In genomic region chr17:900336-900735, GRCh38 we compare ENCODE assay signal across 21 cellular contexts.
DNase-seq lines count a peak whose midpoint lies in the region; ATAC-seq, FAIRE-seq and TF ChIP-seq lines count a peak whose summit lies in the region.
"Had no signal": no experiment of that assay in that cellular context is flagged by ENCODE, and none has a peak within 500 bp of the region (broad histone marks: within the 10 kb centered on the region; RNA-seq: fewer than 3 reads in every experiment).

No MANE protein-coding gene starts in this region.

- no peaks in the 10 kb centered on the region for H3K9me2 ChIP-seq in GM23248 (ENCODE audit: insufficient read depth)

- H3K36me3 Mint-ChIP-seq in stimulated activated naive B cell treated with anti-CD40 and anti-IgM and Interleukin-4, amounts not matched to agents 10 μg/mL and 1 μg/mL and 100 μg/mL, for 72 hours: no peaks in the 10 kb centered on the region
- no peaks in the 10 kb centered on the region for H3K36me3 Mint-ChIP-seq in naive thymus-derived CD4-positive, alpha-beta T cell
- H3K36me3 Mint-ChIP-seq: CD14-positive monocyte had no signal

- no peak overlapping the region for H2AFZ ChIP-seq in GM23248

- in situ Hi-C loops in GM23248 (cut with MboI): no loop called here

- H3K4me3 ChIP-seq in GM23248 (no peak overlapping the region), gastroesophageal sphincter (no peak overlapping the region), psoas muscle (no peak overlapping the region)
- no peak overlapping the region for H3K4me3 ChIP-seq in naive thymus-derived CD4-positive, alpha-beta T cell (ENCODE audit: low read length)
- H3K4me3 ChIP-seq: left lung, tibial artery had no signal

- H3K27me3 ChIP-seq in GM23248 (replicated peaks; ENCODE audit: insufficient read depth) (no peaks in the 10 kb centered on the region), gastroesophageal sphincter (no peaks in the 10 kb centered on the region), psoas muscle (ENCODE audit: insufficient read depth in 3 of 3, low read length in 2 of 3) (no peaks in the 10 kb centered on the region)
- no peaks in the 10 kb centered on the region for H3K27me3 ChIP-seq in naive thymus-derived CD4-positive, alpha-beta T cell (ENCODE audit: control insufficient read depth in 2 of 2, insufficient read depth in 2 of 2, low read length in 2 of 2)
- H3K27me3 ChIP-seq: tibial artery had no signal

- POLR2A ChIA-PET in naive thymus-derived CD4-positive, alpha-beta T cell (lab: Charles Lee): interaction anchor here (0.5 kb wide), 1 partner anchor 44 kb away, joined by 4 read pairs; no protein-coding TSS in a partner anchor

- peak overlapping the region; percentile 87; the same call in 1 of the 2 replicates for H3K27ac ChIP-seq in GM23248
- H3K27ac ChIP-seq in gastroesophageal sphincter: peak overlapping the region in 3 of 4 donors; percentile 17 to 85 (median 85)
- peak overlapping the region; percentile 98 for H3K27ac ChIP-seq in psoas muscle
- H3K27ac ChIP-seq in naive thymus-derived CD4-positive, alpha-beta T cell (ENCODE audit: low read depth, low read length): no peak overlapping the region
- H3K27ac ChIP-seq: neutrophil had no signal

- H4K20me1 ChIP-seq in GM23248 (ENCODE audit: insufficient read depth): no peaks in the 10 kb centered on the region

- 37 to 53% methylated on average over 4 of the region's 4 CpGs for WGBS in GM23248 (ENCODE audit: low coverage in 1 of 2, low lambda C conversion rate in 2 of 2, missing lambda C conversion rate in 2 of 2), 2 experiments
- 33 to 40% methylated on average over 2 to 4 of the region's 4 CpGs for WGBS in gastroesophageal sphincter (ENCODE audit: low coverage in 1 of 2), 2 donors
- 50 to 57% (median 56%) methylated on average over 4 of the region's 4 CpGs for WGBS in psoas muscle, 3 donors

- H3K4me1 ChIP-seq in GM23248 (ENCODE audit: insufficient read depth) (peaks cover 37% of the 10 kb centered on the region), gastroesophageal sphincter (peaks cover 0 to 81% (median 14%) of the 10 kb centered on the region in 3 donors), psoas muscle (peaks cover 37% of the 10 kb centered on the region)
- H3K4me1 ChIP-seq in naive thymus-derived CD4-positive, alpha-beta T cell (ENCODE audit: control insufficient read depth in 2 of 2, insufficient read depth in 2 of 2, low read length in 2 of 2): no peaks in the 10 kb centered on the region

- no peak overlapping the region for H3K27ac Mint-ChIP-seq in stimulated activated naive B cell treated with anti-CD40 and anti-IgM and Interleukin-4, amounts not matched to agents 10 μg/mL and 1 μg/mL and 100 μg/mL, for 72 hours
- H3K27ac Mint-ChIP-seq in naive thymus-derived CD4-positive, alpha-beta T cell: no peak overlapping the region
- H3K27ac Mint-ChIP-seq: activated CD4-positive, alpha-beta memory T cell treated with anti-CD3 and anti-CD28 coated beads, Interleukin-2, amount 10 ng/mL, durations not matched to agents 7 days and 5 days had no signal

- H3K27me3 Mint-ChIP-seq in stimulated activated naive B cell treated with anti-CD40 and anti-IgM and Interleukin-4, amounts not matched to agents 10 μg/mL and 1 μg/mL and 100 μg/mL, for 72 hours: peaks cover 55 to 67% of the 10 kb centered on the region in 2 donors
- peaks cover 42 to 82% (median 61%) of the 10 kb centered on the region in 5 donors for H3K27me3 Mint-ChIP-seq in naive thymus-derived CD4-positive, alpha-beta T cell

- H3K4me2 ChIP-seq in GM23248 (ENCODE audit: unreplicated experiment): no peak overlapping the region

- no peak for FAIRE-seq in GM19239 (lab: Jason Lieb, UNC)
- FAIRE-seq: HTR-8/SVneo had no signal

- peaks cover 71% of the 10 kb centered on the region for H3K79me2 ChIP-seq in GM23248 (ENCODE audit: insufficient read depth)

- no peak for TF ChIP-seq EP300 in gastroesophageal sphincter (IDR thresholded peaks at IDR 0.05)

- no peak for TF ChIP-seq POLR2A in gastroesophageal sphincter (IDR thresholded peaks at IDR 0.05)

- CTCF ChIA-PET in naive thymus-derived CD4-positive, alpha-beta T cell (lab: Charles Lee): no interaction called here

- no peaks in the 10 kb centered on the region for H3K9me3 Mint-ChIP-seq in stimulated activated naive B cell treated with anti-CD40 and anti-IgM and Interleukin-4, amounts not matched to agents 10 μg/mL and 1 μg/mL and 100 μg/mL, for 72 hours
- H3K9me3 Mint-ChIP-seq in naive thymus-derived CD4-positive, alpha-beta T cell: peaks cover 0 to 2% (median 0%) of the 10 kb centered on the region in 11 donors
- H3K9me3 Mint-ChIP-seq: activated CD4-positive, alpha-beta memory T cell treated with anti-CD3 and anti-CD28 coated beads, Interleukin-2, amount 10 ng/mL, durations not matched to agents 7 days and 5 days had no signal

- DNase-seq in GM23248: peak; percentile 46
- DNase-seq in amniotic epithelial cell (ENCODE audit: low read depth): peak; percentile 32
- DNase-seq in psoas muscle: no peak
- DNase-seq in GM19239 (ENCODE audit: insufficient read length, low spot score): no peak
- DNase-seq in stimulated activated naive B cell treated with anti-CD40 and anti-IgM and Interleukin-4, amounts not matched to agents 10 μg/mL and 1 μg/mL and 100 μg/mL, for 72 hours: no peak
- no peak for DNase-seq in GF-D8 (lab: John Stamatoyannopoulos, UW)
- no peak for DNase-seq in naive thymus-derived CD4-positive, alpha-beta T cell
- DNase-seq: activated CD4-positive, alpha-beta memory T cell treated with anti-CD3 and anti-CD28 coated beads, Interleukin-2, amount 10 ng/mL, durations not matched to agents 7 days and 5 days; activated CD4-positive, CD25-positive, alpha-beta regulatory T cell; activated gamma-delta T cell; activated T-cell treated with anti-CD3 and anti-CD28 coated beads for 4 hours; cortex of kidney; Kasumi-1; left lung; NCI-H1092; NCI-H2081; tibial artery had no signal

- H3F3A ChIP-seq in GM23248 (ENCODE audit: insufficient read depth): 0 out of 2 replicates have a peak, but pooled peaks cover 23% of the 10 kb centered on the region

- no peaks in the 10 kb centered on the region for H3K4me1 Mint-ChIP-seq in stimulated activated naive B cell treated with anti-CD40 and anti-IgM and Interleukin-4, amounts not matched to agents 10 μg/mL and 1 μg/mL and 100 μg/mL, for 72 hours
- peaks cover 0 to 2% (median 0%) of the 10 kb centered on the region in 7 donors for H3K4me1 Mint-ChIP-seq in naive thymus-derived CD4-positive, alpha-beta T cell
- H3K4me1 Mint-ChIP-seq: activated CD4-positive, alpha-beta memory T cell treated with anti-CD3 and anti-CD28 coated beads, Interleukin-2, amount 10 ng/mL, durations not matched to agents 7 days and 5 days had no signal

- no peak overlapping the region for H3K9ac ChIP-seq in GM23248

- no peaks in the 10 kb centered on the region for H3K36me3 ChIP-seq in GM23248 (ENCODE audit: low read depth)
- H3K36me3 ChIP-seq in gastroesophageal sphincter: no peaks in the 10 kb centered on the region
- no peaks in the 10 kb centered on the region for H3K36me3 ChIP-seq in psoas muscle (ENCODE audit: insufficient read depth in 1 of 2, low read depth in 1 of 2)
- H3K36me3 ChIP-seq in naive thymus-derived CD4-positive, alpha-beta T cell (ENCODE audit: control insufficient read depth in 2 of 3, insufficient read depth in 3 of 3, low read length in 3 of 3): no peaks in the 10 kb centered on the region
- H3K36me3 ChIP-seq: left lung, neutrophil, tibial artery had no signal

- intact Hi-C loops in psoas muscle (cut with DNase I): loop anchor here (5.0 to 10.0 kb wide), 2 partner anchors 54 to 77 kb away; partner anchors contain the start of gene NXN (in 2 of the 2)
- intact Hi-C loops in naive thymus-derived CD4-positive, alpha-beta T cell (cut with micrococcal nuclease): no loop called here

- H3K4me3 Mint-ChIP-seq in stimulated activated naive B cell treated with anti-CD40 and anti-IgM and Interleukin-4, amounts not matched to agents 10 μg/mL and 1 μg/mL and 100 μg/mL, for 72 hours: no peak overlapping the region
- H3K4me3 Mint-ChIP-seq in naive thymus-derived CD4-positive, alpha-beta T cell: no peak overlapping the region
- H3K4me3 Mint-ChIP-seq: activated CD4-positive, alpha-beta memory T cell treated with anti-CD3 and anti-CD28 coated beads, Interleukin-2, amount 10 ng/mL, durations not matched to agents 7 days and 5 days had no signal

- TF ChIP-seq CTCF in gastroesophageal sphincter (IDR thresholded peaks at IDR 0.05) (no peak), psoas muscle (IDR thresholded peaks at IDR 0.05) (no peak)

- H3K9me3 ChIP-seq in GM23248 (ENCODE audit: low read depth) (no peaks in the 10 kb centered on the region), gastroesophageal sphincter (no peaks in the 10 kb centered on the region), psoas muscle (no peaks in the 10 kb centered on the region)
- H3K9me3 ChIP-seq in naive thymus-derived CD4-positive, alpha-beta T cell (ENCODE audit: control insufficient read depth in 2 of 3, low read length in 3 of 3): no peaks in the 10 kb centered on the region
- H3K9me3 ChIP-seq: left lung, neutrophil, tibial artery had no signal

- no peak for ATAC-seq in gastroesophageal sphincter
- ATAC-seq in psoas muscle: no peak
- no peak for ATAC-seq in stimulated activated naive B cell treated with anti-CD40 and anti-IgM and Interleukin-4, amounts not matched to agents 10 μg/mL and 1 μg/mL and 100 μg/mL, for 72 hours (replicated peaks)
- ATAC-seq in naive thymus-derived CD4-positive, alpha-beta T cell: no peak

Comparison
In these comparisons a context has a peak if more than half of its experiments do, and no peak if none do; other contexts are left out.
1. DNase-seq: peak in GM23248 (single experiment) and amniotic epithelial cell (single experiment); none in psoas muscle (0 of 2), GM19239 (single experiment), stimulated activated naive B cell treated with anti-CD40 and anti-IgM and Interleukin-4, amounts not matched to agents 10 μg/mL and 1 μg/mL and 100 μg/mL, for 72 hours (single experiment), GF-D8 (single experiment) and naive thymus-derived CD4-positive, alpha-beta T cell (0 of 9).
2. intact Hi-C loops: an anchor here in psoas muscle (5.0 to 10.0 kb wide); none called in naive thymus-derived CD4-positive, alpha-beta T cell.